Comparison of ENCODE assay signal across 10 cellular contexts in genomic region chr21:14589855-14590563, GRCh38. TPM values are rescaled to one million over a fixed set of nuclear protein-coding genes. Genes with fewer than 3 reads are reported as not detected.
DNase-seq lines count a peak whose midpoint lies in the region; ATAC-seq, FAIRE-seq and TF ChIP-seq lines count a peak whose summit lies in the region.
"Had no signal": no experiment of that assay in that cellular context is flagged by ENCODE, and none has a peak within 500 bp of the region (broad histone marks: within the 10 kb centered on the region; RNA-seq: fewer than 3 reads in every experiment).

No MANE protein-coding gene starts in this region.

- 50% methylated on average over 7 of the region's 7 CpGs for WGBS in GM12878 (ENCODE audit: insufficient coverage, insufficient replicate concordance, low lambda C conversion rate, missing lambda C conversion rate)
- WGBS in esophagus squamous epithelium, 2 donors: 55 to 58% methylated on average over 7 of the region's 7 CpGs

- intact Hi-C loops in GM12878 (cut with micrococcal nuclease; ENCODE audit: unreplicated experiment): loop anchor here (5.0 kb wide), 2 partner anchors 58 to 138 kb away; no protein-coding TSS in a partner anchor
- intact Hi-C loops in sciatic nerve (cut with DNase I): no loop called here
- intact Hi-C loops in esophagus squamous epithelium (cut with DNase I): no loop called here

- FAIRE-seq in GM12878 (lab: Jason Lieb, UNC): peak; percentile 70

- RAD21 ChIA-PET in GM12878 (lab: Charles Lee; ENCODE audit: unreplicated experiment): interaction anchor here (1.2 to 5.1 kb wide), 12 partner anchors 9 to 147 kb away, joined by 3 to 28 read pairs (median 4); no protein-coding TSS in a partner anchor

- H3K9me3 ChIP-seq in GM12878 (replicated peaks; ENCODE audit: control insufficient read depth, insufficient read depth, low read length) (peaks cover 3% of the 10 kb centered on the region; the same call in 2 of the 3 replicates), esophagus squamous epithelium (no peaks in the 10 kb centered on the region)

- no peak for TF ChIP-seq POLR2A in GM12878 (IDR thresholded peaks at IDR 0.05; ENCODE audit: low read depth, low read length)
- no peak for TF ChIP-seq POLR2A in esophagus squamous epithelium (IDR thresholded peaks at IDR 0.05)

- DNase-seq in GM12878 (ENCODE audit: low read depth, low spot score) (no peak), sciatic nerve (ENCODE audit: low spot score) (no peak), SKM-1 treated with dmso at 0.1 percent for 144 hours (lab: John Stamatoyannopoulos, UW; ENCODE audit: unreplicated experiment) (no peak), esophagus squamous epithelium (lab: John Stamatoyannopoulos, UW) (no peak), AG20443 (ENCODE audit: low spot score) (no peak)
- DNase-seq: NCI-H1694, T1000 had no signal

- H3K27me3 ChIP-seq in GM12878 (replicated peaks in 1 of 2; ENCODE audit: control insufficient read depth in 2 of 2, insufficient read depth in 2 of 2, low read length in 1 of 2) (no peaks in the 10 kb centered on the region), esophagus squamous epithelium (no peaks in the 10 kb centered on the region)

- CTCF ChIA-PET in GM12878 (lab: Yijun Ruan, JAX): interaction anchor here (1.3 to 3.1 kb wide), 2 partner anchors 86 to 147 kb away, joined by 3 to 11 read pairs; no protein-coding TSS in a partner anchor

- H3K4me1 ChIP-seq in GM12878 (ENCODE audit: control insufficient read depth, insufficient read depth, low read length) (peaks cover 9% of the 10 kb centered on the region; the same call in 1 of the 2 replicates), esophagus squamous epithelium (peaks cover 0 to 19% (median 0%) of the 10 kb centered on the region in 3 donors)

- POLR2A ChIA-PET in GM12878 (lab: Charles Lee): interaction anchor here (0.9 to 1.4 kb wide), 3 partner anchors 28 to 173 kb away, joined by 3 to 4 read pairs (median 3); no protein-coding TSS in a partner anchor

- H3K9ac ChIP-seq in GM12878 (ENCODE audit: control insufficient read depth, insufficient read depth, low read length): no peak overlapping the region; the same call in 1 of the 2 replicates

- SMC1A ChIA-PET in GM12878 (lab: Charles Lee; ENCODE audit: uncharacterized antibody, unreplicated experiment): interaction anchor here (0.9 to 5.7 kb wide), 15 partner anchors 10 to 147 kb away, joined by 3 to 61 read pairs (median 4); no protein-coding TSS in a partner anchor

- H3K4me2 ChIP-seq in GM12878 (ENCODE audit: control insufficient read depth, insufficient read depth): peak overlapping the region; percentile 23

- H3K27ac ChIP-seq in GM12878 (ENCODE audit: control insufficient read depth, insufficient read depth) (peak overlapping the region; percentile 76), esophagus squamous epithelium (no peak overlapping the region)

- H3K79me2 ChIP-seq in GM12878 (ENCODE audit: control insufficient read depth, insufficient read depth, low read length): no peaks in the 10 kb centered on the region

- in situ Hi-C loops in GM12878 (cut with MboI): no loop called here

- no peak for TF ChIP-seq CTCF in GM12878 (IDR thresholded peaks at IDR 0.05 in 2 of 3, conservative IDR thresholded peaks at IDR 0.05 in 1 of 3; ENCODE audit: control insufficient read depth in 2 of 3, extremely low read depth in 1 of 3, insufficient read depth in 1 of 3, low read depth in 3 of 3, low read length in 3 of 3)
- TF ChIP-seq CTCF in esophagus squamous epithelium (IDR thresholded peaks at IDR 0.05): no peak

- H4K20me1 ChIP-seq in GM12878 (ENCODE audit: control insufficient read depth, insufficient read depth): no peaks in the 10 kb centered on the region

- no peak overlapping the region for H2AFZ ChIP-seq in GM12878 (ENCODE audit: control insufficient read depth, low read depth, low read length)

- H3K4me3 ChIP-seq in GM12878: no peak overlapping the region
- H3K4me3 ChIP-seq in esophagus squamous epithelium: no peak overlapping the region

- BruUV-seq in GM12878 (replicated peaks; lab: Mats Ljungman, UMichigan): no TSS peak

- TF ChIP-seq RAD21 in GM12878 (IDR thresholded peaks at IDR 0.05; ENCODE audit: insufficient read depth, low read depth, low read length): no peak

- TF ChIP-seq EP300 in GM12878 (IDR thresholded peaks at IDR 0.05; ENCODE audit: borderline replicate concordance in 1 of 2, control insufficient read depth in 1 of 2, low read depth in 2 of 2, low read length in 2 of 2): peak; percentile 76 to 79

- H3K36me3 ChIP-seq in GM12878 (ENCODE audit: control insufficient read depth in 2 of 2, insufficient read depth in 2 of 2, low read length in 1 of 2) (no peaks in the 10 kb centered on the region), esophagus squamous epithelium (no peaks in the 10 kb centered on the region)

- ATAC-seq in GM18519 (IDR thresholded peaks at IDR 0.05; ENCODE audit: low FRiP score, unreplicated experiment) (peak; percentile 78), GM21381 (IDR thresholded peaks at IDR 0.05; ENCODE audit: unreplicated experiment) (peak; percentile 74), HG03196 (IDR thresholded peaks at IDR 0.05; ENCODE audit: unreplicated experiment) (peak; percentile 82), GM12878 (peak; percentile 85), sciatic nerve (no peak)

TF ChIP-seq in GM12878, 131 proteins besides CTCF, POLR2A, EP300 and RAD21 (continues in another document):
- TF ChIP-seq NBN (IDR thresholded peaks at IDR 0.05) (0 out of 2 replicates have a peak, but pooled peaks have one; percentile 44), BCL11A (IDR thresholded peaks at IDR 0.05; ENCODE audit: low read depth, low read length) (no peak), SUZ12 (IDR thresholded peaks at IDR 0.05; ENCODE audit: unreplicated experiment) (no peak), ZBED1 (IDR thresholded peaks at IDR 0.05; ENCODE audit: borderline replicate concordance) (no peak), RAD51 (IDR thresholded peaks at IDR 0.05) (peak; percentile 44), ATF2 (IDR thresholded peaks at IDR 0.05; ENCODE audit: low read length) (peak; percentile 71), GATAD2B (conservative IDR thresholded peaks at IDR 0.05; ENCODE audit: low read depth) (no peak), CBX5 (IDR thresholded peaks at IDR 0.05; ENCODE audit: low read depth) (no peak), CREM (IDR thresholded peaks at IDR 0.05; ENCODE audit: low read depth) (peak; percentile 50; the same call in 1 of the 2 replicates), NFIC (IDR thresholded peaks at IDR 0.05; ENCODE audit: low read depth, low read length) (peak; percentile 88; the same call in 1 of the 2 replicates), CHD4 (IDR thresholded peaks at IDR 0.05) (no peak), MLLT1 (IDR thresholded peaks at IDR 0.05) (0 out of 2 replicates have a peak, but pooled peaks have one; percentile 50), ATF3 (IDR thresholded peaks at IDR 0.05; ENCODE audit: borderline replicate concordance, extremely low read depth, low read depth, low read length) (no peak), ETV6 (conservative IDR thresholded peaks at IDR 0.05 in 1 of 2, IDR thresholded peaks at IDR 0.05 in 1 of 2; ENCODE audit: borderline replicate concordance in 1 of 2, low read depth in 1 of 2) (peak in 1 of 2 experiments; percentile 38; a peak in 1 of 4 replicates)

RNA-seq across cellular contexts. Expression of gene SAMSN1, which starts 43.9 kb away (rescaled TPM):
- 258 and 276 TPM in 2 replicates for total RNA-seq in GM12878 (2013; cell fraction: nucleolus; rRNA removed)
- total RNA-seq in GM12878 (2014; rRNA removed): 42.2 and 59.8 TPM in 2 replicates
- total RNA-seq in GM12878 (2014; rRNA removed; fragmentation: Illumina TruSeq; extraction: Trizol): 85.6 and 86.2 TPM in 2 replicates
- 40.0 and 45.5 TPM in 2 replicates for total RNA-seq in GM12878 (2021)
- polyA plus RNA-seq in GM12878 (2011; ENCODE audit: low read depth): 26.8 TPM
- polyA plus RNA-seq in GM12878 (2011; rRNA removed): 23.2 and 34.1 TPM in 2 replicates
- 5.8 and 6.9 TPM in 2 replicates for polyA plus RNA-seq in GM12878 (2011; cell fraction: cytosol; rRNA removed)
- 11.4 and 11.5 TPM in 2 replicates for polyA plus RNA-seq in GM12878 (2011; cell fraction: nucleus; rRNA removed)
- polyA plus RNA-seq in GM12878 (2012): 37.7 and 72.2 TPM in 2 replicates
- 84.1 and 112 TPM in 2 replicates for polyA plus RNA-seq in GM12878 (2014; fragmentation: Illumina TruSeq; extraction: Trizol)
- polyA plus RNA-seq in GM12878 (2014; fragmentation: Nextera tagmentation; extraction: Ambion mirVana): 100 to 1,000 TPM in 1 of 2 experiments, 10 to 100 TPM in 1; 90.4 to 102 TPM
- polyA plus RNA-seq in GM12878 (2014; rRNA removed): 38.0 and 45.2 TPM in 2 replicates
- 10 to 100 TPM; 39.5 to 44.5 TPM for polyA plus RNA-seq in GM12878 (2016; fragmentation: Nextera tagmentation; extraction: Ambion mirVana)
- 8.3 and 15.2 TPM in 2 replicates for polyA minus RNA-seq in GM12878 (2011; rRNA and poly(A)+ RNA removed)
- polyA minus RNA-seq in GM12878 (2011; cell fraction: cytosol; rRNA and poly(A)+ RNA removed): 3.3 and 9.0 TPM in 2 replicates
- 7.1 and 7.3 TPM in 2 replicates for polyA minus RNA-seq in GM12878 (2011; cell fraction: nucleus; rRNA and poly(A)+ RNA removed)
- total RNA-seq in sciatic nerve: 10.8 TPM
- total RNA-seq in esophagus squamous epithelium: 1 to 10 TPM; 1.1 to 6.1 (median 3.9) TPM
